1 cellular context compared by ENCODE assay signal in genomic region chr16:53881371-53881770, GRCh38.
TF ChIP-seq lines count a peak whose summit lies in the region.

No MANE protein-coding gene starts in this region.

TF ChIP-seq in GM23338, 12 proteins besides CTCF, POLR2A, EP300 and RAD21 (continued from another document):
- TF ChIP-seq ZNF462 (CRISPR knock-in tag; IDR thresholded peaks at IDR 0.05): no peak
- no peak for TF ChIP-seq EZH2phosphoT487 (IDR thresholded peaks at IDR 0.05; ENCODE audit: unreplicated experiment)
